Comparison of ENCODE assay signal across 27 cellular contexts in genomic region chr6:148943451-148943850, GRCh38.
DNase-seq lines count a peak whose midpoint lies in the region; ATAC-seq and TF ChIP-seq lines count a peak whose summit lies in the region.
"Had no signal": no experiment of that assay in that cellular context is flagged by ENCODE, and none has a peak within 500 bp of the region (broad histone marks: within the 10 kb centered on the region; RNA-seq: fewer than 3 reads in every experiment).

No MANE protein-coding gene starts in this region.

- H3F3A ChIP-seq in SK-N-SH (replicated peaks; ENCODE audit: insufficient read depth): peaks cover 3% of the 10 kb centered on the region

- intact Hi-C loops in activated CD4-positive, alpha-beta memory T cell treated with anti-CD3 and anti-CD28 coated beads for 36 hours (cut with micrococcal nuclease): no loop called here

- H3K36me3 ChIP-seq in SK-N-SH (replicated peaks in 1 of 2; ENCODE audit: control insufficient read depth in 1 of 2, insufficient read depth in 2 of 2, low read length in 1 of 2): no peaks in the 10 kb centered on the region
- H3K36me3 ChIP-seq: brain microvascular endothelial cell, gastroesophageal sphincter had no signal

- H2AFZ ChIP-seq in SK-N-SH (ENCODE audit: low read depth): no peak overlapping the region
- H2AFZ ChIP-seq: hepatocyte had no signal

- no peaks in the 10 kb centered on the region for H3K9me3 ChIP-seq in SK-N-SH
- H3K9me3 ChIP-seq: gastroesophageal sphincter had no signal

- H3K4me3 Mint-ChIP-seq in chondrocyte (ENCODE audit: unreplicated experiment): no peak overlapping the region
- H3K4me3 Mint-ChIP-seq in activated CD4-positive, alpha-beta memory T cell treated with anti-CD3 and anti-CD28 coated beads for 36 hours: no peak overlapping the region
- H3K4me3 Mint-ChIP-seq: activated naive CD8-positive, alpha-beta T cell treated with anti-CD3 and anti-CD28 coated beads for 36 hours; CD4-positive, CD25-positive, alpha-beta regulatory T cell; IgD-negative memory B cell; neural crest cell had no signal

- H3K27me3 ChIP-seq in SK-N-SH (ENCODE audit: insufficient read depth): no peaks in the 10 kb centered on the region; the same call in 1 of the 2 replicates
- H3K27me3 ChIP-seq: brain microvascular endothelial cell, gastroesophageal sphincter, hepatocyte had no signal

- no peaks in the 10 kb centered on the region for H3K4me1 ChIP-seq in SK-N-SH (ENCODE audit: control insufficient read depth in 1 of 2, insufficient read depth in 2 of 2, low read depth in 1 of 2, low read length in 1 of 2)

- no peak for TF ChIP-seq RAD21 in SK-N-SH (IDR thresholded peaks at IDR 0.05; ENCODE audit: low read length)

- peaks cover 6% of the 10 kb centered on the region for H3K36me3 Mint-ChIP-seq in chondrocyte (ENCODE audit: low read depth)
- H3K36me3 Mint-ChIP-seq in activated CD4-positive, alpha-beta memory T cell treated with anti-CD3 and anti-CD28 coated beads for 36 hours: no peaks in the 10 kb centered on the region
- H3K36me3 Mint-ChIP-seq: activated naive CD8-positive, alpha-beta T cell treated with anti-CD3 and anti-CD28 coated beads for 36 hours; CD4-positive, CD25-positive, alpha-beta regulatory T cell had no signal

- no peak overlapping the region for H3K4me3 ChIP-seq in SK-N-SH (ENCODE audit: low read depth in 2 of 2, low read length in 1 of 2)
- H3K4me3 ChIP-seq: gastroesophageal sphincter, hepatocyte had no signal

- no peaks in the 10 kb centered on the region for H3K27me3 Mint-ChIP-seq in chondrocyte (ENCODE audit: low read depth)
- H3K27me3 Mint-ChIP-seq in activated CD4-positive, alpha-beta memory T cell treated with anti-CD3 and anti-CD28 coated beads for 36 hours: no peaks in the 10 kb centered on the region
- H3K27me3 Mint-ChIP-seq: IgD-negative memory B cell had no signal

- no peak for ATAC-seq in HG03159 (IDR thresholded peaks at IDR 0.05; ENCODE audit: unreplicated experiment)
- ATAC-seq: gastroesophageal sphincter; stimulated activated naive CD8-positive, alpha-beta T cell treated with anti-CD3 and anti-CD28 coated beads, Interleukin-15, Interleukin-2, amounts not matched to agents 100 U/mL and 50 U/mL, for 24 hours had no signal

- POLR2A ChIA-PET in SK-N-SH (lab: Yijun Ruan, JAX): no interaction called here
- POLR2A ChIA-PET in activated CD4-positive, alpha-beta memory T cell treated with anti-CD3 and anti-CD28 coated beads for 36 hours (lab: Charles Lee): no interaction called here

- H3K27ac ChIP-seq in SK-N-SH (ENCODE audit: low read depth in 2 of 2, low read length in 1 of 2): peak overlapping the region in 1 of 2 experiments; percentile 34; a peak in 1 of 4 replicates
- H3K27ac ChIP-seq: 22Rv1, brain microvascular endothelial cell, gastroesophageal sphincter, hepatocyte had no signal

- WGBS in SK-N-SH (ENCODE audit: low lambda C conversion rate): 2% methylated on average over 1 of the region's 1 CpG

- 0 out of 4 replicates have a peak, but pooled peaks of 1 of the 2 experiments have one; percentile 12 for TF ChIP-seq EP300 in SK-N-SH (IDR thresholded peaks at IDR 0.05; ENCODE audit: borderline replicate concordance in 1 of 2, low read depth in 1 of 2, low read length in 1 of 2)

- DNase-seq in AG08395 (ENCODE audit: low spot score): peak; percentile 51
- DNase-seq in SK-N-SH: no peak
- no peak for DNase-seq in chondrocyte (ENCODE audit: low spot score)
- DNase-seq in iris pigment epithelial cell (ENCODE audit: low read depth): peak; percentile 69
- DNase-seq in DMS 273 (lab: John Stamatoyannopoulos, UW; ENCODE audit: unreplicated experiment): no peak
- no peak for DNase-seq in activated CD4-positive, alpha-beta memory T cell treated with anti-CD3 and anti-CD28 coated beads for 36 hours
- no peak for DNase-seq in GDM1 (lab: John Stamatoyannopoulos, UW)
- DNase-seq: activated CD4-positive, alpha-beta T cell treated with anti-CD3 and anti-CD28 coated beads for 4 hours; activated effector memory CD4-positive, alpha-beta T cell treated with Interleukin-2 at 50 U/mL for 16 hours; activated naive CD8-positive, alpha-beta T cell treated with anti-CD3 and anti-CD28 coated beads for 36 hours; brain microvascular endothelial cell; CD4-positive, CD25-positive, alpha-beta regulatory T cell; DND-41; effector memory CD4-positive, alpha-beta T cell; erythroblast; GOT3; NCI-H1436 treated with DMSO at 0.1 percent for 48 hours; SHP77; stimulated activated CD4-positive, alpha-beta T cell treated with anti-CD3 and anti-CD28 coated beads, Interleukin-1b, Interleukin-23, amount 100 ng/mL, for 48 hours; stimulated activated naive CD8-positive, alpha-beta T cell treated with anti-CD3 and anti-CD28 coated beads, Interleukin-15, Interleukin-2, amounts not matched to agents 100 U/mL and 50 U/mL, for 24 hours; SW 1271 had no signal

- peak overlapping the region; percentile 85 for H3K27ac Mint-ChIP-seq in chondrocyte (ENCODE audit: unreplicated experiment)
- no peak overlapping the region for H3K27ac Mint-ChIP-seq in activated CD4-positive, alpha-beta memory T cell treated with anti-CD3 and anti-CD28 coated beads for 36 hours
- H3K27ac Mint-ChIP-seq: activated naive CD8-positive, alpha-beta T cell treated with anti-CD3 and anti-CD28 coated beads for 36 hours; CD4-positive, CD25-positive, alpha-beta regulatory T cell had no signal

- no peaks in the 10 kb centered on the region for H4K20me1 ChIP-seq in SK-N-SH (ENCODE audit: insufficient read depth)

- H3K9me3 Mint-ChIP-seq in chondrocyte (ENCODE audit: low read depth): no peaks in the 10 kb centered on the region
- no peaks in the 10 kb centered on the region for H3K9me3 Mint-ChIP-seq in activated CD4-positive, alpha-beta memory T cell treated with anti-CD3 and anti-CD28 coated beads for 36 hours
- H3K9me3 Mint-ChIP-seq: activated naive CD8-positive, alpha-beta T cell treated with anti-CD3 and anti-CD28 coated beads for 36 hours; CD4-positive, CD25-positive, alpha-beta regulatory T cell; IgD-negative memory B cell; neural crest cell had no signal

- no peak overlapping the region for H3K4me2 ChIP-seq in SK-N-SH
- H3K4me2 ChIP-seq: hepatocyte had no signal

- H3K79me2 ChIP-seq in SK-N-SH (ENCODE audit: insufficient read depth): no peaks in the 10 kb centered on the region
- H3K79me2 ChIP-seq: hepatocyte had no signal

- peaks cover 38% of the 10 kb centered on the region for H3K4me1 Mint-ChIP-seq in chondrocyte (ENCODE audit: low read depth)
- peaks cover 14% of the 10 kb centered on the region for H3K4me1 Mint-ChIP-seq in activated CD4-positive, alpha-beta memory T cell treated with anti-CD3 and anti-CD28 coated beads for 36 hours (ENCODE audit: low read depth)
- H3K4me1 Mint-ChIP-seq: activated naive CD8-positive, alpha-beta T cell treated with anti-CD3 and anti-CD28 coated beads for 36 hours had no signal

- H3K9ac ChIP-seq in SK-N-SH: no peak overlapping the region

- no peak for TF ChIP-seq CTCF in SK-N-SH (IDR thresholded peaks at IDR 0.05)
- TF ChIP-seq CTCF in chondrocyte (IDR thresholded peaks at IDR 0.05): no peak

- CTCF ChIA-PET in SK-N-SH (lab: Yijun Ruan, JAX): interaction anchor here (1.1 to 2.2 kb wide), 2 partner anchors 365 to 383 kb away, joined by 4 to 6 read pairs; no protein-coding TSS in a partner anchor
- CTCF ChIA-PET in activated CD4-positive, alpha-beta memory T cell treated with anti-CD3 and anti-CD28 coated beads for 36 hours (lab: Charles Lee): no interaction called here

- H3K9me2 ChIP-seq in SK-N-SH: no peaks in the 10 kb centered on the region

TF ChIP-seq in SK-N-SH, 30 proteins besides CTCF, POLR2A, EP300 and RAD21:
- TF ChIP-seq SIN3A (IDR thresholded peaks at IDR 0.05; ENCODE audit: borderline replicate concordance, low read depth, low read length) (no peak), TCF12 (IDR thresholded peaks at IDR 0.05) (peak; percentile 7; the same call in 1 of the 2 replicates)

Comparison
In these comparisons a context has a peak if more than half of its experiments do, and no peak if none do; other contexts are left out.
1. DNase-seq: peak in AG08395 (single experiment) and iris pigment epithelial cell (single experiment); none in SK-N-SH (single experiment), chondrocyte (single experiment), DMS 273 (single experiment), activated CD4-positive, alpha-beta memory T cell treated with anti-CD3 and anti-CD28 coated beads for 36 hours (single experiment) and GDM1 (single experiment).